In genomic region chr1:43381609-43382008, GRCh38 we compare ENCODE assay signal across 13 cellular contexts. TPM values are rescaled to one million over a fixed set of nuclear protein-coding genes. Genes with fewer than 3 reads are reported as not detected.
A peak's percentile ranks its signal among the peaks of the same experiment; 100 is the strongest.
DNase-seq lines count a peak whose midpoint lies in the region; ATAC-seq and TF ChIP-seq lines count a peak whose summit lies in the region.
"Had no signal": no experiment of that assay in that cellular context is flagged by ENCODE, and none has a peak within 500 bp of the region (broad histone marks: within the 10 kb centered on the region; RNA-seq: fewer than 3 reads in every experiment).

No MANE protein-coding gene starts in this region.

- peaks cover 23% of the 10 kb centered on the region for H3K36me3 Mint-ChIP-seq in natural killer cell
- peaks cover 22% of the 10 kb centered on the region for H3K36me3 Mint-ChIP-seq in natural killer cell treated with Interleukin-12 subunit alpha and Interleukin-12 subunit beta and Interleukin-15 and Interleukin-18, amount 100 ng/mL, for 72 hours
- H3K36me3 Mint-ChIP-seq in activated T-helper 2 cell treated with anti-CD3 and anti-CD28 coated beads, Interferon-gamma antibody, Interleukin-2, Interleukin-4, amounts not matched to agents 10 μg/mL and 5 μg/mL and 100 μg/mL, durations not matched to agents 14 hours and 24 hours and 36 hours (ENCODE audit: low read depth), result peaks cover 56% of the 10 kb centered on the region

- intact Hi-C loops in natural killer cell (cut with micrococcal nuclease) (no loop called here), upper lobe of right lung (cut with DNase I) (no loop called here)
- intact Hi-C loops in activated T-helper 2 cell treated with anti-CD3 and anti-CD28 coated beads, Interferon-gamma antibody, Interleukin-2, Interleukin-4, amounts not matched to agents 10 μg/mL and 5 μg/mL and 100 μg/mL, durations not matched to agents 14 hours and 24 hours and 36 hours (cut with micrococcal nuclease), result no loop called here

- H3K27me3 ChIP-seq in upper lobe of right lung, result no peaks in the 10 kb centered on the region
- no peaks in the 10 kb centered on the region for H3K27me3 ChIP-seq in effector memory CD4-positive, alpha-beta T cell (replicated peaks; ENCODE audit: control insufficient read depth, insufficient read depth, low read length, poor library complexity, severe bottlenecking)
- H3K27me3 ChIP-seq: uterus had no signal

- H3K27ac ChIP-seq in mesodermal cell (ENCODE audit: low read depth, low read length, severe bottlenecking) (peak overlapping the region; percentile 47), upper lobe of right lung (no peak overlapping the region)
- no peak overlapping the region for H3K27ac ChIP-seq in effector memory CD4-positive, alpha-beta T cell (ENCODE audit: insufficient read depth, low read length, poor library complexity, severe bottlenecking)
- H3K27ac ChIP-seq: RWPE1, uterus had no signal

- H3K36me3 ChIP-seq in mesodermal cell (ENCODE audit: control insufficient read depth, insufficient read depth, low read length), result peaks cover 58% of the 10 kb centered on the region
- peaks cover 58% of the 10 kb centered on the region for H3K36me3 ChIP-seq in upper lobe of right lung
- H3K36me3 ChIP-seq in effector memory CD4-positive, alpha-beta T cell (ENCODE audit: control insufficient read depth, insufficient read depth, low read length), result peaks cover 45% of the 10 kb centered on the region
- H3K36me3 ChIP-seq: uterus had no signal

- H3K9me3 Mint-ChIP-seq in natural killer cell, result no peaks in the 10 kb centered on the region
- H3K9me3 Mint-ChIP-seq in natural killer cell treated with Interleukin-12 subunit alpha and Interleukin-12 subunit beta and Interleukin-15 and Interleukin-18, amount 100 ng/mL, for 72 hours, result no peaks in the 10 kb centered on the region
- H3K9me3 Mint-ChIP-seq in activated T-helper 2 cell treated with anti-CD3 and anti-CD28 coated beads, Interferon-gamma antibody, Interleukin-2, Interleukin-4, amounts not matched to agents 10 μg/mL and 5 μg/mL and 100 μg/mL, durations not matched to agents 14 hours and 24 hours and 36 hours, result no peaks in the 10 kb centered on the region

- H3K4me1 ChIP-seq in mesodermal cell (ENCODE audit: control insufficient read depth, insufficient read depth, low read length, poor library complexity, severe bottlenecking) (no peaks in the 10 kb centered on the region), upper lobe of right lung (peaks cover 7% of the 10 kb centered on the region)
- H3K4me1 ChIP-seq in effector memory CD4-positive, alpha-beta T cell (ENCODE audit: control insufficient read depth, insufficient read depth, low read length, poor library complexity, severe bottlenecking), result no peaks in the 10 kb centered on the region
- H3K4me1 ChIP-seq: uterus had no signal

- TF ChIP-seq CTCF in natural killer cell (IDR thresholded peaks at IDR 0.05) (no peak), upper lobe of right lung (IDR thresholded peaks at IDR 0.05) (no peak)

- H3K4me3 ChIP-seq in mesodermal cell (ENCODE audit: extremely low read depth, insufficient read depth, low read length, poor library complexity, severe bottlenecking), result no peak overlapping the region
- H3K4me3 ChIP-seq in upper lobe of right lung, result no peak overlapping the region
- H3K4me3 ChIP-seq in effector memory CD4-positive, alpha-beta T cell (ENCODE audit: insufficient read depth, low read depth, low read length, poor library complexity, severe bottlenecking), result no peak overlapping the region
- H3K4me3 ChIP-seq: uterus had no signal

- DNase-seq in natural killer cell (no peak), upper lobe of right lung (no peak)
- DNase-seq in natural killer cell treated with Interleukin-12 subunit alpha and Interleukin-12 subunit beta and Interleukin-15 and Interleukin-18, amount 100 ng/mL, for 72 hours (ENCODE audit: low spot score), result no peak
- DNase-seq in activated T-helper 2 cell treated with anti-CD3 and anti-CD28 coated beads, Interferon-gamma antibody, Interleukin-2, Interleukin-4, amounts not matched to agents 10 μg/mL and 5 μg/mL and 100 μg/mL, durations not matched to agents 14 hours and 24 hours and 36 hours (ENCODE audit: low spot score), result no peak
- no peak for DNase-seq in effector memory CD4-positive, alpha-beta T cell
- DNase-seq: activated T-cell treated with anti-CD3 and anti-CD28 coated beads, Interleukin-2, amount 50 U/mL, for 1 hour; mesendoderm; uterus had no signal

- H3K4me3 Mint-ChIP-seq in natural killer cell, result no peak overlapping the region
- H3K4me3 Mint-ChIP-seq in natural killer cell treated with Interleukin-12 subunit alpha and Interleukin-12 subunit beta and Interleukin-15 and Interleukin-18, amount 100 ng/mL, for 72 hours, result no peak overlapping the region
- no peak overlapping the region for H3K4me3 Mint-ChIP-seq in activated T-helper 2 cell treated with anti-CD3 and anti-CD28 coated beads, Interferon-gamma antibody, Interleukin-2, Interleukin-4, amounts not matched to agents 10 μg/mL and 5 μg/mL and 100 μg/mL, durations not matched to agents 14 hours and 24 hours and 36 hours (ENCODE audit: low read depth)

- peaks cover 0 to 10% of the 10 kb centered on the region in 2 donors for H3K4me1 Mint-ChIP-seq in natural killer cell
- peaks cover 5 to 9% of the 10 kb centered on the region in 2 donors for H3K4me1 Mint-ChIP-seq in natural killer cell treated with Interleukin-12 subunit alpha and Interleukin-12 subunit beta and Interleukin-15 and Interleukin-18, amount 100 ng/mL, for 72 hours (ENCODE audit: low read depth in 2 of 2)
- peaks cover 2% of the 10 kb centered on the region for H3K4me1 Mint-ChIP-seq in activated T-helper 2 cell treated with anti-CD3 and anti-CD28 coated beads, Interferon-gamma antibody, Interleukin-2, Interleukin-4, amounts not matched to agents 10 μg/mL and 5 μg/mL and 100 μg/mL, durations not matched to agents 14 hours and 24 hours and 36 hours (ENCODE audit: low read depth)

- H3K27ac Mint-ChIP-seq in natural killer cell, result peak overlapping the region; percentile 41 to 70
- H3K27ac Mint-ChIP-seq in natural killer cell treated with Interleukin-12 subunit alpha and Interleukin-12 subunit beta and Interleukin-15 and Interleukin-18, amount 100 ng/mL, for 72 hours, result no peak overlapping the region
- peak overlapping the region; percentile 6 for H3K27ac Mint-ChIP-seq in activated T-helper 2 cell treated with anti-CD3 and anti-CD28 coated beads, Interferon-gamma antibody, Interleukin-2, Interleukin-4, amounts not matched to agents 10 μg/mL and 5 μg/mL and 100 μg/mL, durations not matched to agents 14 hours and 24 hours and 36 hours

- H3K27me3 Mint-ChIP-seq in natural killer cell (ENCODE audit: low read depth in 2 of 2), result no peaks in the 10 kb centered on the region
- H3K27me3 Mint-ChIP-seq in natural killer cell treated with Interleukin-12 subunit alpha and Interleukin-12 subunit beta and Interleukin-15 and Interleukin-18, amount 100 ng/mL, for 72 hours, result no peaks in the 10 kb centered on the region
- H3K27me3 Mint-ChIP-seq in activated T-helper 2 cell treated with anti-CD3 and anti-CD28 coated beads, Interferon-gamma antibody, Interleukin-2, Interleukin-4, amounts not matched to agents 10 μg/mL and 5 μg/mL and 100 μg/mL, durations not matched to agents 14 hours and 24 hours and 36 hours (ENCODE audit: low read depth), result no peaks in the 10 kb centered on the region

- 83 to 96% methylated on average over 3 of the region's 3 CpGs for WGBS in mesodermal cell (ENCODE audit: insufficient coverage in 2 of 2), 2 experiments

- H3K9me3 ChIP-seq in mesodermal cell (ENCODE audit: control insufficient read depth, low read length), result no peaks in the 10 kb centered on the region
- H3K9me3 ChIP-seq in upper lobe of right lung, result no peaks in the 10 kb centered on the region
- no peaks in the 10 kb centered on the region for H3K9me3 ChIP-seq in effector memory CD4-positive, alpha-beta T cell (ENCODE audit: control insufficient read depth, low read length)
- H3K9me3 ChIP-seq: uterus had no signal

- no peak for ATAC-seq in natural killer cell
- no peak for ATAC-seq in natural killer cell treated with Interleukin-12 subunit alpha and Interleukin-12 subunit beta and Interleukin-15 and Interleukin-18, amount 100 ng/mL, for 72 hours
- ATAC-seq in upper lobe of right lung, result peak; percentile 84
- no peak for ATAC-seq in HG02870 (IDR thresholded peaks at IDR 0.05; ENCODE audit: unreplicated experiment)
- no peak for ATAC-seq in HG02938 (IDR thresholded peaks at IDR 0.05; ENCODE audit: unreplicated experiment)

RNA-seq across cellular contexts. Expression of gene MED8, which starts 8.0 kb away (rescaled TPM):
- total RNA-seq in natural killer cell (10 to 100 TPM; 17.8 to 26.8 (median 22.0) TPM), upper lobe of right lung (37.3 TPM)
- total RNA-seq in natural killer cell treated with Interleukin-12 subunit alpha and Interleukin-12 subunit beta and Interleukin-15 and Interleukin-18, amount 100 ng/mL, for 72 hours, result 10 to 100 TPM; 42.6 to 57.9 TPM
- 40.8 and 41.6 TPM in 2 replicates for total RNA-seq in activated T-helper 2 cell treated with anti-CD3 and anti-CD28 coated beads, Interferon-gamma antibody, Interleukin-2, Interleukin-4, amounts not matched to agents 10 μg/mL and 5 μg/mL and 100 μg/mL, durations not matched to agents 14 hours and 24 hours and 36 hours
- 36.3 TPM for polyA plus RNA-seq in mesodermal cell (2013, experiment 1 of 2)
- polyA plus RNA-seq in mesodermal cell (2013, experiment 2 of 2), result 33.5 TPM

RNA-seq across cellular contexts. Expression of gene SZT2, which starts 8.1 kb away (rescaled TPM):
- total RNA-seq in natural killer cell (100 to 1,000 TPM; 103 to 128 (median 123) TPM), upper lobe of right lung (70.4 TPM)
- 100 to 1,000 TPM in 1 of 2 donors, 10 to 100 TPM in 1; 73.3 to 119 TPM for total RNA-seq in natural killer cell treated with Interleukin-12 subunit alpha and Interleukin-12 subunit beta and Interleukin-15 and Interleukin-18, amount 100 ng/mL, for 72 hours
- total RNA-seq in activated T-helper 2 cell treated with anti-CD3 and anti-CD28 coated beads, Interferon-gamma antibody, Interleukin-2, Interleukin-4, amounts not matched to agents 10 μg/mL and 5 μg/mL and 100 μg/mL, durations not matched to agents 14 hours and 24 hours and 36 hours, result 56.6 and 58.4 TPM in 2 replicates
- polyA plus RNA-seq in mesodermal cell (2013, experiment 1 of 2), result 12.1 TPM
- 11.5 TPM for polyA plus RNA-seq in mesodermal cell (2013, experiment 2 of 2)

RNA-seq across cellular contexts. Expression of gene ELOVL1, which starts 13.8 kb away (rescaled TPM):
- total RNA-seq in natural killer cell (10 to 100 TPM; 53.2 to 73.0 (median 67.5) TPM), upper lobe of right lung (98.9 TPM)
- 100 to 1,000 TPM; 101 to 108 TPM for total RNA-seq in natural killer cell treated with Interleukin-12 subunit alpha and Interleukin-12 subunit beta and Interleukin-15 and Interleukin-18, amount 100 ng/mL, for 72 hours
- 82.7 and 83.6 TPM in 2 replicates for total RNA-seq in activated T-helper 2 cell treated with anti-CD3 and anti-CD28 coated beads, Interferon-gamma antibody, Interleukin-2, Interleukin-4, amounts not matched to agents 10 μg/mL and 5 μg/mL and 100 μg/mL, durations not matched to agents 14 hours and 24 hours and 36 hours
- 85.0 TPM for polyA plus RNA-seq in mesodermal cell (2013, experiment 1 of 2)
- 72.0 TPM for polyA plus RNA-seq in mesodermal cell (2013, experiment 2 of 2)

RNA-seq across cellular contexts. Expression of gene CDC20, which starts 22.8 kb away (rescaled TPM):
- total RNA-seq in natural killer cell (1 to 10 TPM in 1 of 3 donors, under 1 TPM in 2; 0.50 to 2.4 (median 0.96) TPM), upper lobe of right lung (1.8 TPM)
- 100 to 1,000 TPM in 1 of 2 donors, 10 to 100 TPM in 1; 98.7 to 152 TPM for total RNA-seq in natural killer cell treated with Interleukin-12 subunit alpha and Interleukin-12 subunit beta and Interleukin-15 and Interleukin-18, amount 100 ng/mL, for 72 hours
- 125 and 128 TPM in 2 replicates for total RNA-seq in activated T-helper 2 cell treated with anti-CD3 and anti-CD28 coated beads, Interferon-gamma antibody, Interleukin-2, Interleukin-4, amounts not matched to agents 10 μg/mL and 5 μg/mL and 100 μg/mL, durations not matched to agents 14 hours and 24 hours and 36 hours
- polyA plus RNA-seq in mesodermal cell (2013, experiment 1 of 2), result 112 TPM
- polyA plus RNA-seq in mesodermal cell (2013, experiment 2 of 2), result 119 TPM

RNA-seq across cellular contexts. Expression of gene MPL, which starts 44.0 kb away (rescaled TPM):
- total RNA-seq in natural killer cell, result 1 to 10 TPM in 1 of 3 donors, under 1 TPM in 2; 0.43 to 1.7 (median 0.48) TPM
- total RNA-seq in natural killer cell treated with Interleukin-12 subunit alpha and Interleukin-12 subunit beta and Interleukin-15 and Interleukin-18, amount 100 ng/mL, for 72 hours, result not detected
- not detected in 2 replicates for total RNA-seq in activated T-helper 2 cell treated with anti-CD3 and anti-CD28 coated beads, Interferon-gamma antibody, Interleukin-2, Interleukin-4, amounts not matched to agents 10 μg/mL and 5 μg/mL and 100 μg/mL, durations not matched to agents 14 hours and 24 hours and 36 hours
- 1.0 TPM for polyA plus RNA-seq in mesodermal cell (2013, experiment 1 of 2)
- 0.30 TPM for polyA plus RNA-seq in mesodermal cell (2013, experiment 2 of 2)
- 0.61 TPM for total RNA-seq in upper lobe of right lung
- polyA plus RNA-seq: AG04450 had no signal

Comparison
In these comparisons a context has a peak if more than half of its experiments do, and no peak if none do; other contexts are left out.
1. H3K27ac Mint-ChIP-seq: peak in natural killer cell (2 of 2) and activated T-helper 2 cell treated with anti-CD3 and anti-CD28 coated beads, Interferon-gamma antibody, Interleukin-2, Interleukin-4, amounts not matched to agents 10 μg/mL and 5 μg/mL and 100 μg/mL, durations not matched to agents 14 hours and 24 hours and 36 hours (single experiment); none in natural killer cell treated with Interleukin-12 subunit alpha and Interleukin-12 subunit beta and Interleukin-15 and Interleukin-18, amount 100 ng/mL, for 72 hours (0 of 2).